24 cellular contexts compared by ENCODE assay signal in the genomic region with DNA sequence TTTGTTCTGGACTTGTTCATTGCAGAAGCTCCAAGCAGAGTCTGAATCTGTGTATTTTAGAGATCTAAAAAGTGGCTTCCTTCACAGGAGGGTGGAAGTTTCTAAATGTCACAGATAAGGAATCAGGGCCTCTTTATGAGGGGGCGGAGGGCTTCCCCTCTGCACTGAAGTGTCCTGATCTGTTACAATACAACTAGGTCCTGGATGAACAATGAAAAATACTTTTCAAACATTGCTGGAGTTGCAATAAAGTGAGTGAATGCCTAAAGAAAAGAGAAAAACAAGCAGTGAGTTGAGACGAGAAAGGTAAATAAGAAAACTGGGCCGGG.
"Had no signal": no experiment of that assay in that cellular context is flagged by ENCODE, and none has a peak within 500 bp of the region (broad histone marks: within the 10 kb centered on the region; RNA-seq: fewer than 3 reads in every experiment).

No MANE protein-coding gene starts in this region.

- H3K4me1 Mint-ChIP-seq: activated CD4-positive, alpha-beta T cell treated with anti-CD3 and anti-CD28 coated beads, Interleukin-2, amount 10 ng/mL, durations not matched to agents 7 days and 5 days; T-helper 17 cell had no signal

- H3K36me3 Mint-ChIP-seq: activated CD4-positive, alpha-beta memory T cell treated with anti-CD3 and anti-CD28 coated beads for 36 hours; WTC11 had no signal

- H3K27me3 ChIP-seq: ascending aorta, body of pancreas had no signal

- H3K27ac ChIP-seq: ascending aorta, body of pancreas had no signal

- H3K4me3 Mint-ChIP-seq: activated CD4-positive, alpha-beta memory T cell treated with anti-CD3 and anti-CD28 coated beads for 36 hours; activated CD4-positive, alpha-beta T cell treated with anti-CD3 and anti-CD28 coated beads, Interleukin-2, amount 10 ng/mL, durations not matched to agents 7 days and 5 days; WTC11 had no signal

- H3K27ac Mint-ChIP-seq: activated CD4-positive, alpha-beta memory T cell treated with anti-CD3 and anti-CD28 coated beads for 36 hours; activated CD4-positive, alpha-beta T cell treated with anti-CD3 and anti-CD28 coated beads, Interleukin-2, amount 10 ng/mL, durations not matched to agents 7 days and 5 days; activated T-cell treated with anti-CD3 and anti-CD28 coated beads, Interleukin-2, amount 50 U/mL, for 72 hours; WTC11 had no signal

- ATAC-seq: activated T-cell treated with anti-CD3 and anti-CD28 coated beads, Interleukin-2, amount 50 U/mL, for 72 hours; body of pancreas; T-helper 17 cell; WTC11 had no signal

- H3K9me3 ChIP-seq: ascending aorta had no signal

- H3K27me3 Mint-ChIP-seq: activated CD4-positive, alpha-beta memory T cell treated with anti-CD3 and anti-CD28 coated beads for 36 hours; activated CD4-positive, alpha-beta T cell treated with anti-CD3 and anti-CD28 coated beads, Interleukin-2, amount 10 ng/mL, durations not matched to agents 7 days and 5 days had no signal

- H3K4me1 ChIP-seq: ascending aorta, body of pancreas had no signal

- H3K36me3 ChIP-seq: ascending aorta had no signal

- H3K9me3 Mint-ChIP-seq: activated CD4-positive, alpha-beta memory T cell treated with anti-CD3 and anti-CD28 coated beads for 36 hours; activated CD4-positive, alpha-beta T cell treated with anti-CD3 and anti-CD28 coated beads, Interleukin-2, amount 10 ng/mL, durations not matched to agents 7 days and 5 days; activated T-cell treated with anti-CD3 and anti-CD28 coated beads, Interleukin-2, amount 50 U/mL, for 72 hours had no signal

- H3K4me3 ChIP-seq: ascending aorta, body of pancreas had no signal

- DNase-seq: activated CD4-positive, alpha-beta memory T cell treated with anti-CD3 and anti-CD28 coated beads for 36 hours; activated CD4-positive, alpha-beta T cell treated with anti-CD3 and anti-CD28 coated beads, Interleukin-2, amount 10 ng/mL, durations not matched to agents 7 days and 5 days; activated CD4-positive, CD25-positive, alpha-beta regulatory T cell treated with anti-CD3 and anti-CD28 coated beads, Interleukin-2, amount 50 U/mL, for 72 hours; activated CD8-positive, alpha-beta memory T cell treated with anti-CD3 and anti-CD28 coated beads, Interleukin-2, amount 50 U/mL, for 4 hours; activated naive CD4-positive, alpha-beta T cell treated with anti-CD3 and anti-CD28 coated beads, Interleukin-2, amount 50 U/mL, for 16 hours; activated T-cell treated with anti-CD3 and anti-CD28 coated beads, Interleukin-2, amount 50 U/mL, for 72 hours; amniotic stem cell; body of pancreas; central memory CD4-positive, alpha-beta T cell; NCI-H1092; NCI-H1417 treated with DMSO at 0.1 percent for 48 hours; NCI-H1694; NCI-H2029; NCI-H2107; NCI-H2171 treated with DMSO at 0.1 percent for 48 hours; NCI-H226; NCI-H510A; NCI-H526 treated with DMSO at 0.1 percent for 48 hours; NCI-H82; SIG-M5; T-helper 17 cell; T-helper 9 cell had no signal
